Comparison of ENCODE assay signal across 9 cellular contexts in genomic region chr2:73827018-73827417, GRCh38. TPM values are rescaled to one million over a fixed set of nuclear protein-coding genes. Genes with fewer than 3 reads are reported as not detected.
DNase-seq lines count a peak whose midpoint lies in the region; ATAC-seq, FAIRE-seq and TF ChIP-seq lines count a peak whose summit lies in the region.
"Had no signal": no experiment of that assay in that cellular context is flagged by ENCODE, and none has a peak within 500 bp of the region (broad histone marks: within the 10 kb centered on the region; RNA-seq: fewer than 3 reads in every experiment).

No MANE protein-coding gene starts in this region.

- peak overlapping the region in 1 of 2 donors; percentile 77 for H3K27ac Mint-ChIP-seq in T-cell

- no peak overlapping the region for H3K9ac ChIP-seq in KMS-11
- H3K9ac ChIP-seq in keratinocyte (ENCODE audit: control insufficient read depth, extremely low read depth, insufficient read depth, low read length), result no peak overlapping the region
- no peak overlapping the region for H3K9ac ChIP-seq in neuronal stem cell (ENCODE audit: low read depth, low read length, poor library complexity)

- H3K79me2 ChIP-seq in KMS-11 (ENCODE audit: insufficient read depth, low read depth) (peaks cover 5% of the 10 kb centered on the region; the same call in 1 of the 2 replicates), keratinocyte (ENCODE audit: control insufficient read depth, insufficient read depth, low read length) (peaks cover 16% of the 10 kb centered on the region)

- H3K9me3 ChIP-seq in keratinocyte (ENCODE audit: control insufficient read depth, low read depth, low read length), result no peaks in the 10 kb centered on the region
- H3K9me3 ChIP-seq in neuronal stem cell (replicated peaks in 1 of 2; ENCODE audit: control insufficient read depth in 2 of 2, insufficient read depth in 1 of 2, low read depth in 1 of 2, low read length in 2 of 2), result peaks cover 0 to 2% of the 10 kb centered on the region in 2 donors

- H2AK5ac ChIP-seq in neuronal stem cell (ENCODE audit: low read depth, low read length), result no peak overlapping the region

- no CpG with 5 or more reads among the region's 2 CpGs for WGBS in neuronal stem cell (ENCODE audit: extremely low coverage in 2 of 2, insufficient read length in 2 of 2, insufficient replicate concordance in 1 of 2), 2 donors

- peaks cover 8% of the 10 kb centered on the region for H3K36me3 Mint-ChIP-seq in T-cell

- H3K4me1 ChIP-seq in KMS-11 (ENCODE audit: low read depth, poor library complexity, severe bottlenecking), result peaks cover 40% of the 10 kb centered on the region
- H3K4me1 ChIP-seq in keratinocyte (ENCODE audit: control insufficient read depth, extremely low read depth, insufficient read depth, low read length), result peaks cover 26% of the 10 kb centered on the region
- peaks cover 1 to 9% of the 10 kb centered on the region in 2 donors for H3K4me1 ChIP-seq in neuronal stem cell (ENCODE audit: control insufficient read depth in 2 of 2, insufficient read depth in 1 of 2, low read depth in 1 of 2, low read length in 2 of 2)

- CTCF ChIA-PET in T-cell (lab: Charles Lee), result interaction anchor here (0.5 to 2.9 kb wide), 14 partner anchors 12 to 1809 kb away, joined by 3 to 17 read pairs (median 4); partner anchors contain the start of gene BOLA3 (in 2 of the 2)

- H2BK12ac ChIP-seq in neuronal stem cell (ENCODE audit: low read length), result no peak overlapping the region

- H3K4me2 ChIP-seq in KMS-11 (no peak overlapping the region), keratinocyte (ENCODE audit: control insufficient read depth, extremely low read depth, insufficient read depth, low read depth, low read length) (no peak overlapping the region), neuronal stem cell (ENCODE audit: insufficient read depth, low read length, poor library complexity, severe bottlenecking) (no peak overlapping the region)

- no peaks in the 10 kb centered on the region for H3K9me3 Mint-ChIP-seq in T-cell

- H4K8ac ChIP-seq in neuronal stem cell (ENCODE audit: low read depth, low read length), result no peak overlapping the region

- H3K9me1 ChIP-seq in keratinocyte (ENCODE audit: control insufficient read depth, extremely low read depth, insufficient read depth, low read length), result no peaks in the 10 kb centered on the region

- ATAC-seq in T-cell (replicated peaks in 1 of 4) (no peak), HG02759 (IDR thresholded peaks at IDR 0.05; ENCODE audit: unreplicated experiment) (no peak), sciatic nerve (no peak), GM21390 (IDR thresholded peaks at IDR 0.05; ENCODE audit: unreplicated experiment) (no peak)

- no peaks in the 10 kb centered on the region for H3K27me3 ChIP-seq in KMS-11 (ENCODE audit: insufficient read depth, low read depth)
- H3K27me3 ChIP-seq in keratinocyte (ENCODE audit: control insufficient read depth, extremely low read depth, insufficient read depth, low read length), result no peaks in the 10 kb centered on the region
- H3K27me3 ChIP-seq in neuronal stem cell (ENCODE audit: control insufficient read depth in 3 of 3, insufficient read depth in 3 of 3, low read depth in 1 of 3, low read length in 3 of 3), result peaks cover 0 to 3% (median 3%) of the 10 kb centered on the region in 3 experiments

- H2BK15ac ChIP-seq in neuronal stem cell (ENCODE audit: low read length), result no peak overlapping the region

- dilution Hi-C loops in keratinocyte (cut with MboI; ENCODE audit: extremely low pct_ligation_motif_present, low sequenced_read_pairs), result no loop called here

- no peak overlapping the region for H3K4ac ChIP-seq in neuronal stem cell (ENCODE audit: low read length)

- no peak overlapping the region for H4K91ac ChIP-seq in neuronal stem cell (ENCODE audit: low read depth, low read length, poor library complexity)

- H4K20me1 ChIP-seq in KMS-11 (ENCODE audit: insufficient read depth), result no peaks in the 10 kb centered on the region
- no peaks in the 10 kb centered on the region for H4K20me1 ChIP-seq in keratinocyte (ENCODE audit: control insufficient read depth, extremely low read depth, insufficient read depth, low read length)

- peak overlapping the region; percentile 76 to 97 (median 95) for H3K4me3 Mint-ChIP-seq in T-cell

- TF ChIP-seq CTCF in KMS-11 (conservative IDR thresholded peaks at IDR 0.05; ENCODE audit: low read depth, low read length) (peak; percentile 27; the same call in 1 of the 2 replicates), keratinocyte (optimal IDR thresholded peaks at IDR 0.05 in 1 of 3, IDR thresholded peaks at IDR 0.05 in 1 of 3, conservative IDR thresholded peaks at IDR 0.05 in 1 of 3; ENCODE audit: extremely low read depth in 1 of 3, insufficient read depth in 2 of 3, low read length in 3 of 3) (peak in 2 of 3 experiments; percentile 36 to 51)

- H3K36me3 ChIP-seq in KMS-11 (ENCODE audit: insufficient read depth) (no peaks in the 10 kb centered on the region), keratinocyte (ENCODE audit: control insufficient read depth in 2 of 2, extremely low read depth in 1 of 2, insufficient read depth in 2 of 2, low read length in 2 of 2) (peaks cover 0 to 2% of the 10 kb centered on the region in 2 experiments), neuronal stem cell (replicated peaks in 1 of 2; ENCODE audit: control insufficient read depth in 2 of 2, insufficient read depth in 2 of 2, low read length in 2 of 2) (peaks cover 2 to 15% of the 10 kb centered on the region in 2 donors)

- H2AFZ ChIP-seq in KMS-11 (ENCODE audit: low read depth) (no peak overlapping the region), keratinocyte (ENCODE audit: control insufficient read depth, low read length) (no peak overlapping the region), neuronal stem cell (ENCODE audit: low read length) (no peak overlapping the region)

- H3K18ac ChIP-seq in neuronal stem cell (ENCODE audit: low read length), result no peak overlapping the region

- H3K4me3 ChIP-seq in KMS-11 (IDR thresholded peaks at IDR 0.05; ENCODE audit: insufficient read depth, low read depth, low read length), result no peak overlapping the region
- no peak overlapping the region for H3K4me3 ChIP-seq in keratinocyte (ENCODE audit: control insufficient read depth in 2 of 3, extremely low read depth in 1 of 3, insufficient read depth in 2 of 3, low read depth in 1 of 3, low read length in 3 of 3)
- no peak overlapping the region for H3K4me3 ChIP-seq in neuronal stem cell (ENCODE audit: low read length in 2 of 2)

- intact Hi-C loops in sciatic nerve (cut with DNase I), result no loop called here

- H3K27me3 Mint-ChIP-seq in T-cell, result no peaks in the 10 kb centered on the region

- H2BK120ac ChIP-seq in neuronal stem cell (ENCODE audit: low read depth, low read length), result no peak overlapping the region

- DNase-seq in DMS53 (lab: John Stamatoyannopoulos, UW) (peak; percentile 67), T-cell (no peak), keratinocyte (ENCODE audit: low read depth, low spot score) (no peak), neuronal stem cell (ENCODE audit: low spot score) (no peak), sciatic nerve (ENCODE audit: low spot score) (no peak)

- H2BK5ac ChIP-seq in neuronal stem cell (ENCODE audit: low read length), result no peak overlapping the region

- H3K79me1 ChIP-seq in neuronal stem cell (ENCODE audit: low read depth, low read length), result no peaks in the 10 kb centered on the region

- H3K14ac ChIP-seq in neuronal stem cell (ENCODE audit: low read length), result no peak overlapping the region

- H3K4me1 Mint-ChIP-seq in T-cell, result peaks cover 44 to 47% (median 45%) of the 10 kb centered on the region in 3 donors

- H3K27ac ChIP-seq in KMS-11, result no peak overlapping the region
- no peak overlapping the region for H3K27ac ChIP-seq in keratinocyte (ENCODE audit: control insufficient read depth, insufficient read depth, low read length)
- no peak overlapping the region for H3K27ac ChIP-seq in neuronal stem cell (replicated peaks; ENCODE audit: low read length)
- H3K27ac ChIP-seq: epithelial cell of prostate had no signal

- FAIRE-seq in keratinocyte (lab: Jason Lieb, UNC), result no peak

- no peak overlapping the region for H3K23ac ChIP-seq in neuronal stem cell (ENCODE audit: low read depth, low read length, poor library complexity)

- POLR2A ChIA-PET in T-cell (lab: Charles Lee), result interaction anchor here (0.5 to 0.7 kb wide), 3 partner anchors 270 to 325 kb away, joined by 3 to 6 read pairs (median 5); no protein-coding TSS in a partner anchor

RNA-seq across cellular contexts. Expression of gene STAMBP, which starts 1.7 kb away (rescaled TPM):
- 10 to 100 TPM; 21.6 to 32.5 (median 28.9) TPM for total RNA-seq in T-cell
- 86.5 to 120 TPM (median 95.4 TPM) in 3 replicates for polyA plus RNA-seq in keratinocyte
- 115 TPM for polyA plus RNA-seq in keratinocyte (2011; ENCODE audit: low read depth)
- 117 and 156 TPM in 2 replicates for polyA plus RNA-seq in keratinocyte (2011; cell fraction: cytosol; rRNA removed)
- 88.7 and 91.2 TPM in 2 replicates for polyA plus RNA-seq in keratinocyte (2011; cell fraction: nucleus; rRNA removed)
- polyA plus RNA-seq in keratinocyte (2012; ENCODE audit: low replicate concordance), result 53.3 and 82.7 TPM in 2 replicates
- 45.8 to 90.3 TPM (median 81.4 TPM) in 3 replicates for polyA minus RNA-seq in keratinocyte
- 71.7 TPM for polyA minus RNA-seq in keratinocyte (2011; cell fraction: cytosol; rRNA and poly(A)+ RNA removed)
- polyA minus RNA-seq in keratinocyte (2011; cell fraction: nucleus; rRNA and poly(A)+ RNA removed), result 27.4 and 50.0 TPM in 2 replicates
- 53.2 TPM for polyA plus RNA-seq in neuronal stem cell (2013, experiment 1 of 2)
- polyA plus RNA-seq in neuronal stem cell (2013, experiment 2 of 2), result 52.9 TPM
- 41.5 TPM for total RNA-seq in sciatic nerve

RNA-seq across cellular contexts. Expression of gene C2orf78, which starts 43.0 kb away (rescaled TPM):
- total RNA-seq in T-cell, result not detected
- polyA plus RNA-seq in keratinocyte, result not detected in 3 replicates
- not detected for polyA plus RNA-seq in keratinocyte (2011; ENCODE audit: low read depth)
- polyA plus RNA-seq in keratinocyte (2011; cell fraction: cytosol; rRNA removed), result not detected in 2 replicates
- not detected in 2 replicates for polyA plus RNA-seq in keratinocyte (2011; cell fraction: nucleus; rRNA removed)
- not detected in 2 replicates for polyA plus RNA-seq in keratinocyte (2012; ENCODE audit: low replicate concordance)
- not detected in 3 replicates for polyA minus RNA-seq in keratinocyte
- not detected for polyA minus RNA-seq in keratinocyte (2011; cell fraction: cytosol; rRNA and poly(A)+ RNA removed)
- polyA minus RNA-seq in keratinocyte (2011; cell fraction: nucleus; rRNA and poly(A)+ RNA removed), result not detected in 2 replicates
- polyA plus RNA-seq in neuronal stem cell (2013, experiment 1 of 2), result 0.03 TPM
- 0.01 TPM for polyA plus RNA-seq in neuronal stem cell (2013, experiment 2 of 2)
- total RNA-seq in sciatic nerve, result not detected

RNA-seq across cellular contexts. Expression of gene DUSP11, which starts 47.1 kb away (rescaled TPM):
- total RNA-seq in T-cell (10 to 100 TPM; 36.7 to 44.0 (median 38.4) TPM), sciatic nerve (23.1 TPM)
- 65.6 to 83.7 TPM (median 69.1 TPM) in 3 replicates for polyA plus RNA-seq in keratinocyte
- polyA plus RNA-seq in keratinocyte (2011; ENCODE audit: low read depth), result 18.2 TPM
- polyA plus RNA-seq in keratinocyte (2011; cell fraction: cytosol; rRNA removed), result 51.7 and 104 TPM in 2 replicates
- polyA plus RNA-seq in keratinocyte (2011; cell fraction: nucleus; rRNA removed), result 74.1 and 93.5 TPM in 2 replicates
- 35.9 and 46.2 TPM in 2 replicates for polyA plus RNA-seq in keratinocyte (2012; ENCODE audit: low replicate concordance)
- 8.7 to 31.4 TPM (median 24.8 TPM) in 3 replicates for polyA minus RNA-seq in keratinocyte
- polyA minus RNA-seq in keratinocyte (2011; cell fraction: cytosol; rRNA and poly(A)+ RNA removed), result 33.6 TPM
- polyA minus RNA-seq in keratinocyte (2011; cell fraction: nucleus; rRNA and poly(A)+ RNA removed), result 33.2 and 43.9 TPM in 2 replicates
- 21.1 TPM for polyA plus RNA-seq in neuronal stem cell (2013, experiment 1 of 2)
- 22.7 TPM for polyA plus RNA-seq in neuronal stem cell (2013, experiment 2 of 2)
